In genomic region chr10:77602913-77603528, GRCh38 we compare ENCODE assay signal across 1 cellular context.
TF ChIP-seq lines count a peak whose summit lies in the region.

No MANE protein-coding gene starts in this region.

TF ChIP-seq in H1, 55 proteins besides CTCF, POLR2A, EP300 and RAD21 (continued from another document):
- TF ChIP-seq USF2 (IDR thresholded peaks at IDR 0.05; ENCODE audit: low read length) = no peak
- TF ChIP-seq NANOG (IDR thresholded peaks at IDR 0.05; ENCODE audit: insufficient read depth, low read depth, low read length, poor library complexity, severe bottlenecking) = no peak
- TF ChIP-seq CBX5 (IDR thresholded peaks at IDR 0.05; ENCODE audit: low read depth, low read length) = no peak
- no peak for TF ChIP-seq ASH2L (IDR thresholded peaks at IDR 0.05; ENCODE audit: low read length)
- no peak for TF ChIP-seq EZH2 (IDR thresholded peaks at IDR 0.05; ENCODE audit: low read depth, low read length, severe bottlenecking)
